ENCODE assay signal across 24 cellular contexts in genomic region chr19:8490873-8491272, GRCh38. TPM values are rescaled to one million over a fixed set of nuclear protein-coding genes. Genes with fewer than 3 reads are reported as not detected.
A peak's percentile ranks its signal among the peaks of the same experiment; 100 is the strongest.
DNase-seq lines count a peak whose midpoint lies in the region; ATAC-seq and TF ChIP-seq lines count a peak whose summit lies in the region.
"Had no signal": no experiment of that assay in that cellular context is flagged by ENCODE, and none has a peak within 500 bp of the region (broad histone marks: within the 10 kb centered on the region; RNA-seq: fewer than 3 reads in every experiment).

No MANE protein-coding gene starts in this region.

- DNase-seq in cardiac muscle cell (ENCODE audit: low read depth in 1 of 2, low spot score in 1 of 2) (no peak), left ventricle myocardium inferior (no peak), spleen (peak; percentile 67), anterior cingulate cortex (lab: John Stamatoyannopoulos, UW) (no peak)
- DNase-seq: amniotic stem cell; cortex of kidney; GF-D8; KG1; MV-4-11; NCI-H2171; NCI-H524 treated with DMSO at 0.1 percent for 48 hours; RPMI8226; stimulated activated CD4-positive, alpha-beta T cell treated with anti-CD3 and anti-CD28 coated beads, Interleukin-2, amount 100 ng/mL, for 24 hours; stimulated activated naive CD4-positive, alpha-beta T cell; thyroid gland had no signal

- H3K27ac Mint-ChIP-seq in IgD-negative memory B cell, result peak overlapping the region in 2 of 3 donors; percentile 84 to 85
- H3K27ac Mint-ChIP-seq: mesothelial cell of epicardium, nephron had no signal

- H3K27me3 Mint-ChIP-seq in IgD-negative memory B cell, result no peaks in the 10 kb centered on the region

- H3K4me1 Mint-ChIP-seq in IgD-negative memory B cell, result peaks cover 13 to 17% (median 14%) of the 10 kb centered on the region in 3 donors
- H3K4me1 Mint-ChIP-seq: mesothelial cell of epicardium, nephron had no signal

- no peaks in the 10 kb centered on the region for H3K4me1 ChIP-seq in cardiac muscle cell (ENCODE audit: low read depth)
- H3K4me1 ChIP-seq in left ventricle myocardium inferior, result no peaks in the 10 kb centered on the region
- peaks cover 26% of the 10 kb centered on the region for H3K4me1 ChIP-seq in ectodermal cell (ENCODE audit: control insufficient read depth, insufficient read depth, low read length)
- H3K4me1 ChIP-seq in spleen, result peaks cover 5 to 93% (median 40%) of the 10 kb centered on the region in 6 donors

- WGBS in ectodermal cell, 2 experiments, result 93% methylated on average over 12 of the region's 12 CpGs
- 77 to 88% (median 80%) methylated on average over 10 to 12 of the region's 12 CpGs for WGBS in spleen, 5 donors

- no peaks in the 10 kb centered on the region for H3K9me3 Mint-ChIP-seq in IgD-negative memory B cell
- H3K9me3 Mint-ChIP-seq: mesothelial cell of epicardium, nephron had no signal

- no peak overlapping the region for H3K4me3 Mint-ChIP-seq in IgD-negative memory B cell
- H3K4me3 Mint-ChIP-seq: mesothelial cell of epicardium, nephron had no signal

- H3K9me3 ChIP-seq in cardiac muscle cell (ENCODE audit: low read depth), result no peaks in the 10 kb centered on the region
- no peaks in the 10 kb centered on the region for H3K9me3 ChIP-seq in left ventricle myocardium inferior (replicated peaks)
- no peaks in the 10 kb centered on the region for H3K9me3 ChIP-seq in ectodermal cell (ENCODE audit: control insufficient read depth, low read length)
- no peaks in the 10 kb centered on the region for H3K9me3 ChIP-seq in spleen
- H3K9me3 ChIP-seq: heart left ventricle, thyroid gland had no signal

- no peak for ATAC-seq in HG03354 (IDR thresholded peaks at IDR 0.05; ENCODE audit: poor library complexity, severe bottlenecking, unreplicated experiment)

- H3K36me3 ChIP-seq in cardiac muscle cell (peaks cover 30% of the 10 kb centered on the region), left ventricle myocardium inferior (peaks cover 39% of the 10 kb centered on the region), ectodermal cell (ENCODE audit: control insufficient read depth, insufficient read depth, low read length) (peaks cover 30% of the 10 kb centered on the region), spleen (peaks cover 3 to 70% (median 39%) of the 10 kb centered on the region in 6 donors)

- intact Hi-C loops in left ventricle myocardium inferior (cut with micrococcal nuclease) (no loop called here), spleen (cut with DNase I; ENCODE audit: low total_unique reads) (no loop called here)

- peaks cover 1% of the 10 kb centered on the region for H3K36me3 Mint-ChIP-seq in IgD-negative memory B cell

- no peak for TF ChIP-seq POLR2A in spleen (IDR thresholded peaks at IDR 0.05)

- H3K27me3 ChIP-seq in cardiac muscle cell (no peaks in the 10 kb centered on the region), left ventricle myocardium inferior (ENCODE audit: low read depth) (no peaks in the 10 kb centered on the region), ectodermal cell (ENCODE audit: control insufficient read depth, insufficient read depth, low read length, poor library complexity, severe bottlenecking) (no peaks in the 10 kb centered on the region), spleen (replicated peaks in 1 of 7) (no peaks in the 10 kb centered on the region)
- H3K27me3 ChIP-seq: heart left ventricle, thyroid gland had no signal

- no peak for TF ChIP-seq CTCF in cardiac muscle cell (IDR thresholded peaks at IDR 0.05; ENCODE audit: low read depth, low read length)
- no peak for TF ChIP-seq CTCF in left ventricle myocardium inferior (IDR thresholded peaks at IDR 0.05; ENCODE audit: borderline replicate concordance)
- no peak for TF ChIP-seq CTCF in spleen (IDR thresholded peaks at IDR 0.05 in 8 of 11, conservative IDR thresholded peaks at IDR 0.05 in 3 of 11)

- no peak overlapping the region for H3K4me3 ChIP-seq in cardiac muscle cell
- H3K4me3 ChIP-seq in left ventricle myocardium inferior, result no peak overlapping the region
- H3K4me3 ChIP-seq in ectodermal cell (ENCODE audit: insufficient read depth, low read depth, low read length), result no peak overlapping the region
- no peak overlapping the region for H3K4me3 ChIP-seq in spleen
- H3K4me3 ChIP-seq: heart left ventricle, skin epidermis, thyroid gland had no signal

- H3K27ac ChIP-seq in cardiac muscle cell, result peak overlapping the region; percentile 48
- H3K27ac ChIP-seq in left ventricle myocardium inferior (replicated peaks), result no peak overlapping the region
- H3K27ac ChIP-seq in ectodermal cell (ENCODE audit: insufficient read depth, low read depth, low read length, poor library complexity, severe bottlenecking), result peak overlapping the region; percentile 12
- peak overlapping the region in 4 of 8 donors; percentile 33 to 95 (median 88) for H3K27ac ChIP-seq in spleen
- H3K27ac ChIP-seq: heart left ventricle had no signal

RNA-seq across cellular contexts. Expression of gene PRAM1, which starts 11.6 kb away (rescaled TPM):
- total RNA-seq in cardiac muscle cell (0.33 and 1.2 TPM in 2 replicates), left ventricle myocardium inferior (0.36 TPM), spleen (10 to 100 TPM in 6 of 7 donors, 1 to 10 TPM in 1; 7.1 to 36.5 (median 15.1) TPM)
- polyA plus RNA-seq in cardiac muscle cell (0.22 and 1.2 TPM in 2 replicates), IgD-negative memory B cell (not detected), spleen (10 to 100 TPM in 2 of 3 donors, 1 to 10 TPM in 1; 2.4 to 23.0 (median 22.0) TPM)
- 1.9 TPM for polyA plus RNA-seq in ectodermal cell (2013, experiment 1 of 4)
- 2.5 TPM for polyA plus RNA-seq in ectodermal cell (2013, experiment 2 of 4)
- 1.7 TPM for polyA plus RNA-seq in ectodermal cell (2013, experiment 3 of 4)
- polyA plus RNA-seq in ectodermal cell (2013, experiment 4 of 4), result 2.2 TPM
- total RNA-seq: HT1080, pulmonary artery endothelial cell had no signal

RNA-seq across cellular contexts. Expression of gene ZNF414, which starts 23.1 kb away (rescaled TPM):
- total RNA-seq in cardiac muscle cell (21.1 and 50.7 TPM in 2 replicates), left ventricle myocardium inferior (17.0 TPM), spleen (10 to 100 TPM; 12.0 to 31.0 (median 26.6) TPM)
- polyA plus RNA-seq in cardiac muscle cell (64.2 and 82.2 TPM in 2 replicates), IgD-negative memory B cell (22.2 TPM), spleen (10 to 100 TPM; 12.7 to 31.7 (median 15.8) TPM)
- polyA plus RNA-seq in ectodermal cell (2013, experiment 1 of 4), result 34.1 TPM
- polyA plus RNA-seq in ectodermal cell (2013, experiment 2 of 4), result 26.8 TPM
- polyA plus RNA-seq in ectodermal cell (2013, experiment 3 of 4), result 25.8 TPM
- 29.2 TPM for polyA plus RNA-seq in ectodermal cell (2013, experiment 4 of 4)

RNA-seq across cellular contexts. Expression of gene HNRNPM, which starts 46.1 kb away (rescaled TPM):
- total RNA-seq in cardiac muscle cell, result 79.1 and 103 TPM in 2 replicates
- polyA plus RNA-seq in cardiac muscle cell, result 106 and 246 TPM in 2 replicates
- 104 TPM for total RNA-seq in left ventricle myocardium inferior
- polyA plus RNA-seq in IgD-negative memory B cell, result 210 TPM
- polyA plus RNA-seq in ectodermal cell (2013, experiment 1 of 4), result 538 TPM
- 488 TPM for polyA plus RNA-seq in ectodermal cell (2013, experiment 2 of 4)
- polyA plus RNA-seq in ectodermal cell (2013, experiment 3 of 4), result 267 TPM
- 313 TPM for polyA plus RNA-seq in ectodermal cell (2013, experiment 4 of 4)
- total RNA-seq in spleen, result 100 to 1,000 TPM; 105 to 229 (median 147) TPM
- polyA plus RNA-seq in spleen, result 100 to 1,000 TPM in 1 of 3 donors, 10 to 100 TPM in 2; 77.1 to 153 (median 79.9) TPM
